Comparison of ENCODE assay signal across 13 cellular contexts in genomic region chr11:47932544-47932943, GRCh38.
"Had no signal": no experiment of that assay in that cellular context is flagged by ENCODE, and none has a peak within 500 bp of the region (broad histone marks: within the 10 kb centered on the region; RNA-seq: fewer than 3 reads in every experiment).

No MANE protein-coding gene starts in this region.

- H3K9me3 ChIP-seq: ascending aorta, esophagus squamous epithelium, pancreas, tibial artery, uterus had no signal

- ATAC-seq: pancreas had no signal

- H3K27ac Mint-ChIP-seq: mesothelial cell of epicardium; T-helper 1 cell treated with Interleukin-12 subunit alpha and Interleukin-12 subunit beta and Interleukin-4 antibody, amounts not matched to agents 30 μg/mL and 1 μg/mL, for 36 hours had no signal

- H3K27ac ChIP-seq: pancreas, tibial artery, uterus had no signal

- H3K9me3 Mint-ChIP-seq: mesothelial cell of epicardium; neural crest cell; T-helper 1 cell treated with Interleukin-12 subunit alpha and Interleukin-12 subunit beta and Interleukin-4 antibody, amounts not matched to agents 30 μg/mL and 1 μg/mL, for 36 hours had no signal

- H3K4me3 Mint-ChIP-seq: mesothelial cell of epicardium; neural crest cell; T-helper 1 cell treated with Interleukin-12 subunit alpha and Interleukin-12 subunit beta and Interleukin-4 antibody, amounts not matched to agents 30 μg/mL and 1 μg/mL, for 36 hours had no signal

- H3K27me3 ChIP-seq: ascending aorta, esophagus squamous epithelium, pancreas, tibial artery, uterus had no signal

- H3K4me1 ChIP-seq: ascending aorta, pancreas, uterus had no signal

- H3K36me3 Mint-ChIP-seq: mesothelial cell of epicardium had no signal

- H3K4me3 ChIP-seq: ascending aorta, esophagus squamous epithelium, pancreas, tibial artery, uterus had no signal

- DNase-seq: activated CD4-positive, alpha-beta T cell treated with anti-CD3 and anti-CD28 coated beads, Interleukin-2, amount 50 U/mL, for 48 hours; activated CD4-positive, CD25-positive, alpha-beta regulatory T cell; esophagus squamous epithelium; glutamatergic neuron; pancreas; stimulated activated CD4-positive, alpha-beta T cell treated with anti-CD3 and anti-CD28 coated beads, Interleukin-15, amount 100 ng/mL, for 24 hours; stimulated activated CD4-positive, alpha-beta T cell treated with anti-CD3 and anti-CD28 coated beads, Interleukin-4, amount 100 ng/mL, for 24 hours; uterus had no signal

- H3K36me3 ChIP-seq: ascending aorta, esophagus squamous epithelium, pancreas, tibial artery, uterus had no signal
